In genomic region chr3:58422756-58423324, GRCh38 we compare ENCODE assay signal across 11 cellular contexts. TPM values are rescaled to one million over a fixed set of nuclear protein-coding genes. Genes with fewer than 3 reads are reported as not detected.
DNase-seq lines count a peak whose midpoint lies in the region; ATAC-seq and TF ChIP-seq lines count a peak whose summit lies in the region.
"Had no signal": no experiment of that assay in that cellular context is flagged by ENCODE, and none has a peak within 500 bp of the region (broad histone marks: within the 10 kb centered on the region; RNA-seq: fewer than 3 reads in every experiment).

No MANE protein-coding gene starts in this region.

- peaks cover 0 to 6% of the 10 kb centered on the region in 2 donors for H3K36me3 Mint-ChIP-seq in activated naive CD4-positive, alpha-beta T cell treated with anti-CD3 and anti-CD28 coated beads, Interleukin-2, amount 50 U/mL, for 72 hours
- H3K36me3 Mint-ChIP-seq in activated naive CD4-positive, alpha-beta T cell treated with anti-CD3 and anti-CD28 coated beads, Interleukin-2, amount 10 ng/mL, durations not matched to agents 7 days and 5 days, result peaks cover 24% of the 10 kb centered on the region

- CTCF ChIA-PET in activated naive CD4-positive, alpha-beta T cell treated with anti-CD3 and anti-CD28 coated beads, Interleukin-2, amount 10 ng/mL, durations not matched to agents 7 days and 5 days (lab: Charles Lee), result interaction anchor here (0.6 kb wide), 1 partner anchor 67 kb away, joined by 3 read pairs; no protein-coding TSS in a partner anchor

- peak overlapping the region; percentile 52 to 66 for H3K27ac Mint-ChIP-seq in activated naive CD4-positive, alpha-beta T cell treated with anti-CD3 and anti-CD28 coated beads, Interleukin-2, amount 50 U/mL, for 72 hours
- H3K27ac Mint-ChIP-seq in activated naive CD4-positive, alpha-beta T cell treated with anti-CD3 and anti-CD28 coated beads, Interleukin-2, amount 10 ng/mL, durations not matched to agents 7 days and 5 days, result no peak overlapping the region

- no peaks in the 10 kb centered on the region for H3K9me3 ChIP-seq in WERI-Rb-1 (ENCODE audit: severe bottlenecking)
- no peaks in the 10 kb centered on the region for H3K9me3 ChIP-seq in tibial artery
- H3K9me3 ChIP-seq in MG63, result no peaks in the 10 kb centered on the region
- H3K9me3 ChIP-seq: SJSA1 had no signal

- intact Hi-C loops in tibial artery (cut with DNase I; ENCODE audit: low total_unique reads), result no loop called here

- no peaks in the 10 kb centered on the region for H3K27me3 Mint-ChIP-seq in activated naive CD4-positive, alpha-beta T cell treated with anti-CD3 and anti-CD28 coated beads, Interleukin-2, amount 10 ng/mL, durations not matched to agents 7 days and 5 days
- H3K27me3 Mint-ChIP-seq: CD8-positive, alpha-beta memory T cell had no signal

- DNase-seq in activated naive CD4-positive, alpha-beta T cell treated with anti-CD3 and anti-CD28 coated beads, Interleukin-2, amount 50 U/mL, for 72 hours (ENCODE audit: low spot score in 2 of 2), result no peak
- DNase-seq in activated naive CD4-positive, alpha-beta T cell treated with anti-CD3 and anti-CD28 coated beads, Interleukin-2, amount 10 ng/mL, durations not matched to agents 7 days and 5 days, result no peak
- DNase-seq in WERI-Rb-1 (peak; percentile 27), iPS-NIHi11 (ENCODE audit: low spot score) (peak; percentile 27), tibial artery (no peak), substantia nigra (lab: John Stamatoyannopoulos, UW) (no peak), MG63 (no peak)
- DNase-seq: activated effector memory CD4-positive, alpha-beta T cell treated with anti-CD3 and anti-CD28 coated beads, Interleukin-2, amount 50 U/mL, for 16 hours; CD8-positive, alpha-beta memory T cell had no signal

- H3K27ac ChIP-seq in WERI-Rb-1, result no peak overlapping the region
- no peak overlapping the region for H3K27ac ChIP-seq in tibial artery
- no peak overlapping the region for H3K27ac ChIP-seq in substantia nigra (ENCODE audit: low read depth, low read length, poor library complexity, severe bottlenecking)
- H3K27ac ChIP-seq: SJSA1 had no signal

- H3K27me3 ChIP-seq in WERI-Rb-1 (ENCODE audit: insufficient read depth, low read depth, severe bottlenecking) (no peaks in the 10 kb centered on the region), tibial artery (no peaks in the 10 kb centered on the region), MG63 (no peaks in the 10 kb centered on the region)
- H3K27me3 ChIP-seq: SJSA1 had no signal

- H3K4me3 ChIP-seq in WERI-Rb-1 (ENCODE audit: low read depth, low read length) (no peak overlapping the region), tibial artery (no peak overlapping the region), MG63 (no peak overlapping the region)
- H3K4me3 ChIP-seq: SJSA1 had no signal

- H3K4me1 Mint-ChIP-seq in activated naive CD4-positive, alpha-beta T cell treated with anti-CD3 and anti-CD28 coated beads, Interleukin-2, amount 10 ng/mL, durations not matched to agents 7 days and 5 days, result no peaks in the 10 kb centered on the region

- H3K4me1 ChIP-seq in tibial artery, result peaks cover 0 to 12% (median 4%) of the 10 kb centered on the region in 4 donors

- H3K9me3 Mint-ChIP-seq in activated naive CD4-positive, alpha-beta T cell treated with anti-CD3 and anti-CD28 coated beads, Interleukin-2, amount 50 U/mL, for 72 hours, result no peaks in the 10 kb centered on the region
- no peaks in the 10 kb centered on the region for H3K9me3 Mint-ChIP-seq in activated naive CD4-positive, alpha-beta T cell treated with anti-CD3 and anti-CD28 coated beads, Interleukin-2, amount 10 ng/mL, durations not matched to agents 7 days and 5 days
- H3K9me3 Mint-ChIP-seq: CD8-positive, alpha-beta memory T cell had no signal

- no peak for ATAC-seq in activated naive CD4-positive, alpha-beta T cell treated with anti-CD3 and anti-CD28 coated beads, Interleukin-2, amount 50 U/mL, for 72 hours
- ATAC-seq in GM19452 (IDR thresholded peaks at IDR 0.05; ENCODE audit: unreplicated experiment), result no peak

- no peak overlapping the region for H3K4me3 Mint-ChIP-seq in activated naive CD4-positive, alpha-beta T cell treated with anti-CD3 and anti-CD28 coated beads, Interleukin-2, amount 10 ng/mL, durations not matched to agents 7 days and 5 days
- H3K4me3 Mint-ChIP-seq: CD8-positive, alpha-beta memory T cell had no signal

- H3K36me3 ChIP-seq in WERI-Rb-1 (peaks cover 38% of the 10 kb centered on the region), tibial artery (peaks cover 32 to 70% (median 69%) of the 10 kb centered on the region in 3 donors), MG63 (peaks cover 21% of the 10 kb centered on the region)

- TF ChIP-seq CTCF in WERI-Rb-1 (IDR thresholded peaks at IDR 0.05; ENCODE audit: low read depth, low read length) (peak; percentile 61), tibial artery (IDR thresholded peaks at IDR 0.05) (peak; percentile 7 to 12)

RNA-seq across cellular contexts. Expression of gene PDHB, which starts 10.8 kb away (rescaled TPM):
- total RNA-seq in activated naive CD4-positive, alpha-beta T cell treated with anti-CD3 and anti-CD28 coated beads, Interleukin-2, amount 50 U/mL, for 72 hours, result 10 to 100 TPM; 53.0 to 56.5 TPM
- total RNA-seq in MG63 (2014; rRNA removed; shearing (Covaris generic); ENCODE audit: low replicate concordance), result 106 and 142 TPM in 2 replicates

Comparison
In these comparisons a context has a peak if more than half of its experiments do, and no peak if none do; other contexts are left out.
1. DNase-seq: peak in WERI-Rb-1 (single experiment) and iPS-NIHi11 (single experiment); none in activated naive CD4-positive, alpha-beta T cell treated with anti-CD3 and anti-CD28 coated beads, Interleukin-2, amount 50 U/mL, for 72 hours (0 of 2), activated naive CD4-positive, alpha-beta T cell treated with anti-CD3 and anti-CD28 coated beads, Interleukin-2, amount 10 ng/mL, durations not matched to agents 7 days and 5 days (single experiment), tibial artery (0 of 2), substantia nigra (0 of 49) and MG63 (single experiment).